In the genomic region with DNA sequence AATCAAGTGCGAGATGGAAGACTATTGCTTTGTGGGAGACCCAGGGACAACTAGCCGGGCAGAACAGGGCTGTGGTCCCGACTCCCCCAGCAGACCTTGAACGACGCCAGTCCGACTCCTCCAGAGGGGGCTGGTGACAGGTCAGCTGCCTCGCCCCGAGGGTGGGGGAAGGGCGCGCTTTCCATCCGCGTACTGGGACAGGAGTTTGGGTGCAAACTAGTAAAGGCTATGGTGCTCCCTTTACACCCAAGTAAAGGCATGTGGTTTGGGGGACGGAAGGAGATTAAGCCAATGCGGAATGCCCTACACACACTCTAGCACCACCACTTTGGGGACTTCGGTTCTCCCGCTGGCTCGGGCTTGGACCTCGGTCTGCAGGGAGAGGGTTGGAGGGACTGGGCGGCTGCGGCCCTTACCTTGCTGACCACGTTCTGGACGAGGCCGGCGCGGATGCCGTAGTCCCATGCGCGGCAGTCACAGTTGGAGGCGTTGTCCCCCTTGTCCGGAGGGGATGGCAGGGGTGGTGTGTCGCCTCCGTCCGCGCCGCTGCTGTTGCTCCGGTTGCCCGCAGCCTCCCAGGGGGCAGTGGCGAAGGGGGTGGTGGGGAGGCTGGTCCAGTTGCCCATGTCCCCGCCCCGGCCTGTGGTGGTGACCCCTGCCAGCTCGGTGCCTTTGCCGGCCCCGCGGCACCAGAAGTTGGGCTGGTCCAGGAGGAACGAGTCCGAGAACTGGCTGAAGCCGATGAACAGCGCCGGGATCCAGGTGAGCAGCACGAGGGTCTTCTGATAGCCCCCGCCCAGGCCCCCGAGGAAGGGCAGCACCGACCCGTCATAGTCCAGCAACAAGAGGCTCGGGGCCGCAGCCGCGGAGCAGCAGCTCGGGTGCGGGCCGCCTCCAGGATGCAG, we compare ENCODE assay signal across 1 cellular context.
TF ChIP-seq lines count a peak whose summit lies in the region.

No MANE protein-coding gene starts in this region.

TF ChIP-seq in HepG2, 621 proteins besides CTCF, POLR2A, EP300 and RAD21 (continued from another document):
- TF ChIP-seq, protein P1, sequence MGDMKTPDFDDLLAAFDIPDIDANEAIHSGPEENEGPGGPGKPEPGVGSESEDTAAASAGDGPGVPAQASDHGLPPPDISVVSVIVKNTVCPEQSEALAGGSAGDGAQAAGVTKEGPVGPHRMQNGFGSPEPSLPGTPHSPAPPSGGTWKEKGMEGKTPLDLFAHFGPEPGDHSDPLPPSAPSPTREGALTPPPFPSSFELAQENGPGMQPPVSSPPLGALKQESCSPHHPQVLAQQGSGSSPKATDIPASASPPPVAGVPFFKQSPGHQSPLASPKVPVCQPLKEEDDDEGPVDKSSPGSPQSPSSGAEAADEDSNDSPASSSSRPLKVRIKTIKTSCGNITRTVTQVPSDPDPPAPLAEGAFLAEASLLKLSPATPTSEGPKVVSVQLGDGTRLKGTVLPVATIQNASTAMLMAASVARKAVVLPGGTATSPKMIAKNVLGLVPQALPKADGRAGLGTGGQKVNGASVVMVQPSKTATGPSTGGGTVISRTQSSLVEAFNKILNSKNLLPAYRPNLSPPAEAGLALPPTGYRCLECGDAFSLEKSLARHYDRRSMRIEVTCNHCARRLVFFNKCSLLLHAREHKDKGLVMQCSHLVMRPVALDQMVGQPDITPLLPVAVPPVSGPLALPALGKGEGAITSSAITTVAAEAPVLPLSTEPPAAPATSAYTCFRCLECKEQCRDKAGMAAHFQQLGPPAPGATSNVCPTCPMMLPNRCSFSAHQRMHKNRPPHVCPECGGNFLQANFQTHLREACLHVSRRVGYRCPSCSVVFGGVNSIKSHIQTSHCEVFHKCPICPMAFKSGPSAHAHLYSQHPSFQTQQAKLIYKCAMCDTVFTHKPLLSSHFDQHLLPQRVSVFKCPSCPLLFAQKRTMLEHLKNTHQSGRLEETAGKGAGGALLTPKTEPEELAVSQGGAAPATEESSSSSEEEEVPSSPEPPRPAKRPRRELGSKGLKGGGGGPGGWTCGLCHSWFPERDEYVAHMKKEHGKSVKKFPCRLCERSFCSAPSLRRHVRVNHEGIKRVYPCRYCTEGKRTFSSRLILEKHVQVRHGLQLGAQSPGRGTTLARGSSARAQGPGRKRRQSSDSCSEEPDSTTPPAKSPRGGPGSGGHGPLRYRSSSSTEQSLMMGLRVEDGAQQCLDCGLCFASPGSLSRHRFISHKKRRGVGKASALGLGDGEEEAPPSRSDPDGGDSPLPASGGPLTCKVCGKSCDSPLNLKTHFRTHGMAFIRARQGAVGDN (CRISPR knock-in tag; IDR thresholded peaks at IDR 0.05) = peak; percentile 94
- peak; percentile 63; the same call in 1 of the 2 replicates for TF ChIP-seq ZBTB20 (CRISPR knock-in tag; IDR thresholded peaks at IDR 0.05; ENCODE audit: borderline replicate concordance, low read depth)
- TF ChIP-seq ADNP (CRISPR knock-in tag; IDR thresholded peaks at IDR 0.05) = no peak
- peak; percentile 21; the same call in 1 of the 2 replicates for TF ChIP-seq KDM5B (CRISPR knock-in tag; IDR thresholded peaks at IDR 0.05; ENCODE audit: borderline replicate concordance)
- peak; percentile 65; the same call in 1 of the 2 replicates for TF ChIP-seq DNMT1 (CRISPR knock-in tag; IDR thresholded peaks at IDR 0.05)
- TF ChIP-seq, protein P2, sequence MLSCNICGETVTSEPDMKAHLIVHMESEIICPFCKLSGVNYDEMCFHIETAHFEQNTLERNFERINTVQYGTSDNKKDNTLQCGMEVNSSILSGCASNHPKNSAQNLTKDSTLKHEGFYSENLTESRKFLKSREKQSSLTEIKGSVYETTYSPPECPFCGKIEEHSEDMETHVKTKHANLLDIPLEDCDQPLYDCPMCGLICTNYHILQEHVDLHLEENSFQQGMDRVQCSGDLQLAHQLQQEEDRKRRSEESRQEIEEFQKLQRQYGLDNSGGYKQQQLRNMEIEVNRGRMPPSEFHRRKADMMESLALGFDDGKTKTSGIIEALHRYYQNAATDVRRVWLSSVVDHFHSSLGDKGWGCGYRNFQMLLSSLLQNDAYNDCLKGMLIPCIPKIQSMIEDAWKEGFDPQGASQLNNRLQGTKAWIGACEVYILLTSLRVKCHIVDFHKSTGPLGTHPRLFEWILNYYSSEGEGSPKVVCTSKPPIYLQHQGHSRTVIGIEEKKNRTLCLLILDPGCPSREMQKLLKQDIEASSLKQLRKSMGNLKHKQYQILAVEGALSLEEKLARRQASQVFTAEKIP (CRISPR knock-in tag; IDR thresholded peaks at IDR 0.05; ENCODE audit: borderline replicate concordance) = no peak
- TF ChIP-seq SPEN (CRISPR knock-in tag; IDR thresholded peaks at IDR 0.05; ENCODE audit: low read depth) = peak; percentile 69
- TF ChIP-seq, protein P3, sequence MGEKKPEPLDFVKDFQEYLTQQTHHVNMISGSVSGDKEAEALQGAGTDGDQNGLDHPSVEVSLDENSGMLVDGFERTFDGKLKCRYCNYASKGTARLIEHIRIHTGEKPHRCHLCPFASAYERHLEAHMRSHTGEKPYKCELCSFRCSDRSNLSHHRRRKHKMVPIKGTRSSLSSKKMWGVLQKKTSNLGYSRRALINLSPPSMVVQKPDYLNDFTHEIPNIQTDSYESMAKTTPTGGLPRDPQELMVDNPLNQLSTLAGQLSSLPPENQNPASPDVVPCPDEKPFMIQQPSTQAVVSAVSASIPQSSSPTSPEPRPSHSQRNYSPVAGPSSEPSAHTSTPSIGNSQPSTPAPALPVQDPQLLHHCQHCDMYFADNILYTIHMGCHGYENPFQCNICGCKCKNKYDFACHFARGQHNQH (CRISPR knock-in tag; IDR thresholded peaks at IDR 0.05) = no peak
- peak; percentile 27; the same call in 1 of the 2 replicates for TF ChIP-seq ZNF331 (CRISPR knock-in tag; IDR thresholded peaks at IDR 0.05)
- no peak; the same call in 1 of the 2 replicates for TF ChIP-seq ZNF143 (CRISPR knock-in tag; IDR thresholded peaks at IDR 0.05)
- 0 out of 2 replicates have a peak, but pooled peaks have one; percentile 37 for TF ChIP-seq ZNF343 (CRISPR knock-in tag; IDR thresholded peaks at IDR 0.05)
- no peak for TF ChIP-seq SRSF4 (IDR thresholded peaks at IDR 0.05; ENCODE audit: low read depth, low read length, poor library complexity, severe bottlenecking)
- no peak for TF ChIP-seq SATB2 (CRISPR knock-in tag; IDR thresholded peaks at IDR 0.05)
- 0 out of 2 replicates have a peak, but pooled peaks have one; percentile 29 for TF ChIP-seq THAP11 (CRISPR knock-in tag; IDR thresholded peaks at IDR 0.05)
- 0 out of 2 replicates have a peak, but pooled peaks have one; percentile 23 for TF ChIP-seq ZBTB1 (CRISPR knock-in tag; IDR thresholded peaks at IDR 0.05; ENCODE audit: borderline replicate concordance)
- peak; percentile 91 for TF ChIP-seq AGO2 (optimal IDR thresholded peaks at IDR 0.05; ENCODE audit: low read depth, low read length)
- TF ChIP-seq ZFP82 (CRISPR knock-in tag; IDR thresholded peaks at IDR 0.05; ENCODE audit: borderline replicate concordance) = peak; percentile 86; the same call in 1 of the 2 replicates
- TF ChIP-seq HES4 (CRISPR knock-in tag; IDR thresholded peaks at IDR 0.05; ENCODE audit: borderline replicate concordance) = peak; percentile 56; the same call in 1 of the 2 replicates
- no peak for TF ChIP-seq ZNF674 (CRISPR knock-in tag; IDR thresholded peaks at IDR 0.05; ENCODE audit: low read depth)
- TF ChIP-seq SIN3A (IDR thresholded peaks at IDR 0.05; ENCODE audit: borderline replicate concordance, low read depth, low read length) = peak; percentile 81; the same call in 1 of the 2 replicates
- TF ChIP-seq, protein P4, sequence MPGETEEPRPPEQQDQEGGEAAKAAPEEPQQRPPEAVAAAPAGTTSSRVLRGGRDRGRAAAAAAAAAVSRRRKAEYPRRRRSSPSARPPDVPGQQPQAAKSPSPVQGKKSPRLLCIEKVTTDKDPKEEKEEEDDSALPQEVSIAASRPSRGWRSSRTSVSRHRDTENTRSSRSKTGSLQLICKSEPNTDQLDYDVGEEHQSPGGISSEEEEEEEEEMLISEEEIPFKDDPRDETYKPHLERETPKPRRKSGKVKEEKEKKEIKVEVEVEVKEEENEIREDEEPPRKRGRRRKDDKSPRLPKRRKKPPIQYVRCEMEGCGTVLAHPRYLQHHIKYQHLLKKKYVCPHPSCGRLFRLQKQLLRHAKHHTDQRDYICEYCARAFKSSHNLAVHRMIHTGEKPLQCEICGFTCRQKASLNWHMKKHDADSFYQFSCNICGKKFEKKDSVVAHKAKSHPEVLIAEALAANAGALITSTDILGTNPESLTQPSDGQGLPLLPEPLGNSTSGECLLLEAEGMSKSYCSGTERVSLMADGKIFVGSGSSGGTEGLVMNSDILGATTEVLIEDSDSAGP (CRISPR knock-in tag; IDR thresholded peaks at IDR 0.05; ENCODE audit: borderline replicate concordance) = peak; percentile 90; the same call in 1 of the 2 replicates
- TF ChIP-seq, protein P5, sequence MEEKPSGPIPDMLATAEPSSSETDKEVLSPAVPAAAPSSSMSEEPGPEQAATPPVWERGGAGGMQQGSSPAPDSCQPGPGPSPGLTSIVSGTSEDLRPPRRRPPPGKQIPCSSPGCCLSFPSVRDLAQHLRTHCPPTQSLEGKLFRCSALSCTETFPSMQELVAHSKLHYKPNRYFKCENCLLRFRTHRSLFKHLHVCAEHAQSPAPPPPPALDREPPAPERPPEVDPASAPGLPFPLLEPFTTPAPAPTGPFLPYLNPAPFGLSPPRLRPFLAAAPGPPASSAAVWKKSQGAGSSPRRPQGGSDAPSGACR (CRISPR knock-in tag; IDR thresholded peaks at IDR 0.05) = peak; percentile 36; the same call in 1 of the 2 replicates
- TF ChIP-seq ZBTB42 (CRISPR knock-in tag; IDR thresholded peaks at IDR 0.05) = peak; percentile 47; the same call in 1 of the 2 replicates
- TF ChIP-seq SMAD1 (CRISPR knock-in tag; IDR thresholded peaks at IDR 0.05; ENCODE audit: borderline replicate concordance, low read depth) = peak; percentile 69; the same call in 1 of the 2 replicates
- TF ChIP-seq ZKSCAN8 (CRISPR knock-in tag; IDR thresholded peaks at IDR 0.05; ENCODE audit: borderline replicate concordance) = no peak
- TF ChIP-seq, protein P6, sequence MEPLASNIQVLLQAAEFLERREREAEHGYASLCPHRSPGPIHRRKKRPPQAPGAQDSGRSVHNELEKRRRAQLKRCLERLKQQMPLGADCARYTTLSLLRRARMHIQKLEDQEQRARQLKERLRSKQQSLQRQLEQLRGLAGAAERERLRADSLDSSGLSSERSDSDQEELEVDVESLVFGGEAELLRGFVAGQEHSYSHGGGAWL (CRISPR knock-in tag; IDR thresholded peaks at IDR 0.05) = peak; percentile 11; the same call in 1 of the 2 replicates
- TF ChIP-seq, protein P7, sequence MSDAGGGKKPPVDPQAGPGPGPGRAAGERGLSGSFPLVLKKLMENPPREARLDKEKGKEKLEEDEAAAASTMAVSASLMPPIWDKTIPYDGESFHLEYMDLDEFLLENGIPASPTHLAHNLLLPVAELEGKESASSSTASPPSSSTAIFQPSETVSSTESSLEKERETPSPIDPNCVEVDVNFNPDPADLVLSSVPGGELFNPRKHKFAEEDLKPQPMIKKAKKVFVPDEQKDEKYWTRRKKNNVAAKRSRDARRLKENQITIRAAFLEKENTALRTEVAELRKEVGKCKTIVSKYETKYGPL (CRISPR knock-in tag; IDR thresholded peaks at IDR 0.05) = no peak
- TF ChIP-seq, protein P8, sequence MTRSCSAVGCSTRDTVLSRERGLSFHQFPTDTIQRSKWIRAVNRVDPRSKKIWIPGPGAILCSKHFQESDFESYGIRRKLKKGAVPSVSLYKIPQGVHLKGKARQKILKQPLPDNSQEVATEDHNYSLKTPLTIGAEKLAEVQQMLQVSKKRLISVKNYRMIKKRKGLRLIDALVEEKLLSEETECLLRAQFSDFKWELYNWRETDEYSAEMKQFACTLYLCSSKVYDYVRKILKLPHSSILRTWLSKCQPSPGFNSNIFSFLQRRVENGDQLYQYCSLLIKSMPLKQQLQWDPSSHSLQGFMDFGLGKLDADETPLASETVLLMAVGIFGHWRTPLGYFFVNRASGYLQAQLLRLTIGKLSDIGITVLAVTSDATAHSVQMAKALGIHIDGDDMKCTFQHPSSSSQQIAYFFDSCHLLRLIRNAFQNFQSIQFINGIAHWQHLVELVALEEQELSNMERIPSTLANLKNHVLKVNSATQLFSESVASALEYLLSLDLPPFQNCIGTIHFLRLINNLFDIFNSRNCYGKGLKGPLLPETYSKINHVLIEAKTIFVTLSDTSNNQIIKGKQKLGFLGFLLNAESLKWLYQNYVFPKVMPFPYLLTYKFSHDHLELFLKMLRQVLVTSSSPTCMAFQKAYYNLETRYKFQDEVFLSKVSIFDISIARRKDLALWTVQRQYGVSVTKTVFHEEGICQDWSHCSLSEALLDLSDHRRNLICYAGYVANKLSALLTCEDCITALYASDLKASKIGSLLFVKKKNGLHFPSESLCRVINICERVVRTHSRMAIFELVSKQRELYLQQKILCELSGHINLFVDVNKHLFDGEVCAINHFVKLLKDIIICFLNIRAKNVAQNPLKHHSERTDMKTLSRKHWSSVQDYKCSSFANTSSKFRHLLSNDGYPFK (CRISPR knock-in tag; IDR thresholded peaks at IDR 0.05; ENCODE audit: borderline replicate concordance) = peak; percentile 76; the same call in 1 of the 2 replicates
- peak; percentile 84 for TF ChIP-seq PRPF4 (IDR thresholded peaks at IDR 0.05; ENCODE audit: low read depth, low read length, poor library complexity, severe bottlenecking)
- TF ChIP-seq, protein P9, sequence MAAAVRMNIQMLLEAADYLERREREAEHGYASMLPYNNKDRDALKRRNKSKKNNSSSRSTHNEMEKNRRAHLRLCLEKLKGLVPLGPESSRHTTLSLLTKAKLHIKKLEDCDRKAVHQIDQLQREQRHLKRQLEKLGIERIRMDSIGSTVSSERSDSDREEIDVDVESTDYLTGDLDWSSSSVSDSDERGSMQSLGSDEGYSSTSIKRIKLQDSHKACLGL (CRISPR knock-in tag; IDR thresholded peaks at IDR 0.05) = peak; percentile 59
- TF ChIP-seq, protein P10, sequence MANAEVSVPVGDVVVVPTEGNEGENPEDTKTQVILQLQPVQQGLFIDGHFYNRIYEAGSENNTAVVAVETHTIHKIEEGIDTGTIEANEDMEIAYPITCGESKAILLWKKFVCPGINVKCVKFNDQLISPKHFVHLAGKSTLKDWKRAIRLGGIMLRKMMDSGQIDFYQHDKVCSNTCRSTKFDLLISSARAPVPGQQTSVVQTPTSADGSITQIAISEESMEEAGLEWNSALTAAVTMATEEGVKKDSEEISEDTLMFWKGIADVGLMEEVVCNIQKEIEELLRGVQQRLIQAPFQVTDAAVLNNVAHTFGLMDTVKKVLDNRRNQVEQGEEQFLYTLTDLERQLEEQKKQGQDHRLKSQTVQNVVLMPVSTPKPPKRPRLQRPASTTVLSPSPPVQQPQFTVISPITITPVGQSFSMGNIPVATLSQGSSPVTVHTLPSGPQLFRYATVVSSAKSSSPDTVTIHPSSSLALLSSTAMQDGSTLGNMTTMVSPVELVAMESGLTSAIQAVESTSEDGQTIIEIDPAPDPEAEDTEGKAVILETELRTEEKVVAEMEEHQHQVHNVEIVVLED (CRISPR knock-in tag; IDR thresholded peaks at IDR 0.05; ENCODE audit: borderline replicate concordance) = 0 out of 2 replicates have a peak, but pooled peaks have one; percentile 7
- TF ChIP-seq U2AF1 (optimal IDR thresholded peaks at IDR 0.05; ENCODE audit: low read depth, low read length) = peak; percentile 73
- no peak for TF ChIP-seq SIN3B (IDR thresholded peaks at IDR 0.05; ENCODE audit: low read length)
- 0 out of 2 replicates have a peak, but pooled peaks have one; percentile 22 for TF ChIP-seq KDM3A (CRISPR knock-in tag; IDR thresholded peaks at IDR 0.05; ENCODE audit: low read depth)
- no peak for TF ChIP-seq SNAI1 (CRISPR knock-in tag; IDR thresholded peaks at IDR 0.05; ENCODE audit: borderline replicate concordance)
